In the genomic region with DNA sequence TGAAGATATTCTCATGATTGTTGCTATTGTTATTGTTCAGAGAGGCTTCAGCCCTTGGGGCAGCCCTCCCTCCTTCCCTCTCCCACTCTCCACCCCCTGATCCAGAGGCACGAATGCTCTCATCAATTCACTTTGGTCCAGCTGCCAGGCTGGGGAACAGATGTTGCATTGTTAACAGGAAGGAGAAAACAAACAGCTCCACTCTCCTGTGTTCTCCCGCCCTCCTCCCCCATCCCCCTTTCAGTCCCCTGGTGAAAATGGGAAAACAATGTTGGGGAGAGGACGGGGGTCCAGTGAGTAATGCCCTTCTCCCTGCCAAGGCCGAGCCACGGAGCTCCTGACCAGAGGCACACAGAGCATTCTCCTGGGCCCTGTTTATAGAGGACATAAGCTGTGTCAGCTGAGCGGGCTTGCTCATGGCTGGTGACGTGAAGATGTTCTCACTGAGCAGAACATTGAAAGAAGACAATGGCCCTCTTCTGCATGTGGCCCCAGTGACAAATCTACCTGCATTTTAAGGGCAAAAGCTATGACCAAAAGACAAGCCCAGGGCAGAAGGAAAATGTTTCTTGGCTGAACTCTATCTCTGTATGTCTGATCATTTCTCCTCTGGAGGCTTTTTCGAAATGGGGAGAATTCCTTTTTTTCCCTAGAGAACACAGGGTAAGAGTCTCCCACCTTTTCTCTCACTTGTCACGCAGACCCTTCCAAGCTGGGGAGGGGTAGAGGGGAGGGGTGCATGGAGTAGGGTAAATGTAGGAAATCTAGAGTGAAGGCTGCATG, we compare ENCODE assay signal across 11 cellular contexts.
A peak's percentile ranks its signal among the peaks of the same experiment; 100 is the strongest.
DNase-seq lines count a peak whose midpoint lies in the region; ATAC-seq and TF ChIP-seq lines count a peak whose summit lies in the region.
"Had no signal": no experiment of that assay in that cellular context is flagged by ENCODE, and none has a peak within 500 bp of the region (broad histone marks: within the 10 kb centered on the region; RNA-seq: fewer than 3 reads in every experiment).

No MANE protein-coding gene starts in this region.

- no peak for TF ChIP-seq POLR2A in stomach (IDR thresholded peaks at IDR 0.05)
- no peak for TF ChIP-seq POLR2A in upper lobe of left lung (IDR thresholded peaks at IDR 0.05)

- ATAC-seq in HG02852 (IDR thresholded peaks at IDR 0.05; ENCODE audit: unreplicated experiment) (no peak), upper lobe of left lung (ENCODE audit: low FRiP score in 2 of 2) (no peak)
- ATAC-seq: A549 had no signal

- no peaks in the 10 kb centered on the region for H3K27me3 ChIP-seq in stomach
- H3K27me3 ChIP-seq in upper lobe of left lung: no peaks in the 10 kb centered on the region
- H3K27me3 ChIP-seq: cardiac muscle cell had no signal

- H3K4me1 ChIP-seq in stomach: peaks cover 0 to 18% (median 11%) of the 10 kb centered on the region in 4 donors
- H3K4me1 ChIP-seq in upper lobe of left lung: peaks cover 0 to 9% (median 4%) of the 10 kb centered on the region in 4 donors
- H3K4me1 ChIP-seq: A549, parathyroid adenoma had no signal

- intact Hi-C loops in stomach (cut with DNase I; ENCODE audit: low total_unique reads): no loop called here

- TF ChIP-seq EP300 in stomach (IDR thresholded peaks at IDR 0.05) (no peak), upper lobe of left lung (IDR thresholded peaks at IDR 0.05) (no peak)

- no peak for TF ChIP-seq CTCF in stomach (IDR thresholded peaks at IDR 0.05)
- no peak for TF ChIP-seq CTCF in upper lobe of left lung (IDR thresholded peaks at IDR 0.05)

- in situ Hi-C loops in SK-MEL-5 (cut with HindIII; ENCODE audit: low pct_unique_long_range_greater_than_20kb, low sequenced_read_pairs): no loop called here

- peak; percentile 29 for DNase-seq in DMS79 treated with DMSO at 0.1 percent for 48 hours (lab: John Stamatoyannopoulos, UW)
- no peak for DNase-seq in DMS79 (lab: John Stamatoyannopoulos, UW)
- peak; percentile 97 for DNase-seq in SK-MEL-5 (ENCODE audit: low read depth, low spot score)
- peak in 49 of 51 donors; percentile 25 to 98 (median 85) for DNase-seq in hypothalamus (lab: John Stamatoyannopoulos, UW)
- no peak for DNase-seq in stomach
- no peak for DNase-seq in upper lobe of left lung
- DNase-seq in AG08396 (ENCODE audit: low spot score): no peak

- H3K4me3 ChIP-seq in stomach (no peak overlapping the region), upper lobe of left lung (no peak overlapping the region)
- H3K4me3 ChIP-seq: A549, cardiac muscle cell had no signal

- H3K9me3 ChIP-seq in stomach (no peaks in the 10 kb centered on the region), upper lobe of left lung (no peaks in the 10 kb centered on the region)
- H3K9me3 ChIP-seq: A549 had no signal

- peak overlapping the region in 3 of 5 donors; percentile 9 to 41 (median 13) for H3K27ac ChIP-seq in stomach
- H3K27ac ChIP-seq in upper lobe of left lung: no peak overlapping the region
- H3K27ac ChIP-seq: A549, cardiac muscle cell, parathyroid adenoma had no signal

- H3K36me3 ChIP-seq in stomach (no peaks in the 10 kb centered on the region), upper lobe of left lung (no peaks in the 10 kb centered on the region)
- H3K36me3 ChIP-seq: cardiac muscle cell had no signal

- WGBS in stomach, 5 donors: 53 to 62% (median 58%) methylated on average over 9 of the region's 9 CpGs
- 63 to 77% methylated on average over 6 to 9 of the region's 9 CpGs for WGBS in upper lobe of left lung, 2 donors

Comparison
In these comparisons a context has a peak if more than half of its experiments do, and no peak if none do; other contexts are left out.
1. DNase-seq: peak in DMS79 treated with DMSO at 0.1 percent for 48 hours (single experiment), SK-MEL-5 (single experiment) and hypothalamus (49 of 51); none in DMS79 (single experiment), stomach (single experiment), upper lobe of left lung (0 of 2) and AG08396 (single experiment).
2. H3K27ac ChIP-seq: peak in stomach (3 of 5); none in upper lobe of left lung (0 of 4).